Comparison of ENCODE assay signal across 8 cellular contexts in genomic region chr15:92435145-92435544, GRCh38. TPM values are rescaled to one million over a fixed set of nuclear protein-coding genes. Genes with fewer than 3 reads are reported as not detected.
"Had no signal": no experiment of that assay in that cellular context is flagged by ENCODE, and none has a peak within 500 bp of the region (broad histone marks: within the 10 kb centered on the region; RNA-seq: fewer than 3 reads in every experiment).

No MANE protein-coding gene starts in this region.

- H3K4me3 Mint-ChIP-seq: IgD-negative memory B cell had no signal

- H3K36me3 Mint-ChIP-seq: IgD-negative memory B cell had no signal

- H3K4me3 ChIP-seq: GM23248, HAP-1 had no signal

- H3K27ac Mint-ChIP-seq: IgD-negative memory B cell had no signal

- H3K9ac ChIP-seq: GM23248 had no signal

- H3K9me3 ChIP-seq: HAP-1 had no signal

- H3K27ac ChIP-seq: GM23248, HL-60 had no signal

- DNase-seq: GM23248, GOT3, H7 had no signal

- H2AFZ ChIP-seq: GM23248 had no signal

- ATAC-seq: HCT116, HepG2 had no signal

- H3K4me1 Mint-ChIP-seq: IgD-negative memory B cell had no signal

- H3K27me3 Mint-ChIP-seq: IgD-negative memory B cell had no signal

RNA-seq across cellular contexts. Expression of gene ST8SIA2, which starts 41.5 kb away (rescaled TPM):
- total RNA-seq: GM23248, HepG2 had no signal
- polyA plus RNA-seq: GM23248, HepG2, IgD-negative memory B cell had no signal
